8 cellular contexts compared by ENCODE assay signal in genomic region chr20:25076731-25077609, GRCh38. TPM values are rescaled to one million over a fixed set of nuclear protein-coding genes. Genes with fewer than 3 reads are reported as not detected.
DNase-seq lines count a peak whose midpoint lies in the region; ATAC-seq, FAIRE-seq and TF ChIP-seq lines count a peak whose summit lies in the region.

No MANE protein-coding gene starts in this region.

- FAIRE-seq in HTR-8/SVneo (lab: Jason Lieb, UNC), result no peak

- H3K27me3 Mint-ChIP-seq in central memory CD8-positive, alpha-beta T cell, result peaks cover 50% of the 10 kb centered on the region

- peaks cover 2% of the 10 kb centered on the region for H3K36me3 Mint-ChIP-seq in central memory CD8-positive, alpha-beta T cell (ENCODE audit: insufficient read depth)

- DNase-seq in AG10803 (ENCODE audit: low read depth), result peak; percentile 36
- DNase-seq in H4 (ENCODE audit: low spot score), result peak; percentile 54
- peak; percentile 82 to 89 for DNase-seq in NCI-H524 (lab: John Stamatoyannopoulos, UW)
- peak in 1 of 2 donors; percentile 11 for DNase-seq in central memory CD8-positive, alpha-beta T cell (ENCODE audit: low spot score in 2 of 2)
- DNase-seq in midbrain (lab: John Stamatoyannopoulos, UW), result peak; percentile 47
- DNase-seq in HTR-8/SVneo (ENCODE audit: insufficient read length, low spot score), result no peak
- no peak for DNase-seq in putamen (ENCODE audit: low spot score)

- H3K27ac Mint-ChIP-seq in central memory CD8-positive, alpha-beta T cell (ENCODE audit: low read depth), result no peak overlapping the region

- H3K9me3 Mint-ChIP-seq in central memory CD8-positive, alpha-beta T cell, result no peaks in the 10 kb centered on the region

- peak; percentile 50 for TF ChIP-seq CTCF in AG10803 (conservative IDR thresholded peaks at IDR 0.05; ENCODE audit: low read length)

- no peak for ATAC-seq in central memory CD8-positive, alpha-beta T cell (replicated peaks; ENCODE audit: extremely low read depth, poor library complexity, severe bottlenecking)
- ATAC-seq in GM21529 (IDR thresholded peaks at IDR 0.05; ENCODE audit: unreplicated experiment), result no peak

- peak overlapping the region; percentile 44 for H3K4me3 Mint-ChIP-seq in central memory CD8-positive, alpha-beta T cell

- peak overlapping the region; percentile 33 for H3K4me3 ChIP-seq in AG10803 (ENCODE audit: low read length)

- H3K4me1 Mint-ChIP-seq in central memory CD8-positive, alpha-beta T cell, result peaks cover 12% of the 10 kb centered on the region

RNA-seq across cellular contexts. Expression of gene VSX1, which starts 5.0 kb away (rescaled TPM):
- not detected in 2 replicates for total RNA-seq in H4 (2014; rRNA removed; shearing (Covaris generic))

RNA-seq across cellular contexts. Expression of gene ACSS1, which starts 19.0 kb away (rescaled TPM):
- total RNA-seq in H4 (2014; rRNA removed; shearing (Covaris generic)), result 0.10 and 0.21 TPM in 2 replicates

Comparison
In these comparisons a context has a peak if more than half of its experiments do, and no peak if none do; other contexts are left out.
1. DNase-seq: peak in AG10803 (single experiment), H4 (single experiment), NCI-H524 (2 of 2) and midbrain (single experiment); none in HTR-8/SVneo (single experiment) and putamen (single experiment).